ENCODE assay signal across 15 cellular contexts in the genomic region with DNA sequence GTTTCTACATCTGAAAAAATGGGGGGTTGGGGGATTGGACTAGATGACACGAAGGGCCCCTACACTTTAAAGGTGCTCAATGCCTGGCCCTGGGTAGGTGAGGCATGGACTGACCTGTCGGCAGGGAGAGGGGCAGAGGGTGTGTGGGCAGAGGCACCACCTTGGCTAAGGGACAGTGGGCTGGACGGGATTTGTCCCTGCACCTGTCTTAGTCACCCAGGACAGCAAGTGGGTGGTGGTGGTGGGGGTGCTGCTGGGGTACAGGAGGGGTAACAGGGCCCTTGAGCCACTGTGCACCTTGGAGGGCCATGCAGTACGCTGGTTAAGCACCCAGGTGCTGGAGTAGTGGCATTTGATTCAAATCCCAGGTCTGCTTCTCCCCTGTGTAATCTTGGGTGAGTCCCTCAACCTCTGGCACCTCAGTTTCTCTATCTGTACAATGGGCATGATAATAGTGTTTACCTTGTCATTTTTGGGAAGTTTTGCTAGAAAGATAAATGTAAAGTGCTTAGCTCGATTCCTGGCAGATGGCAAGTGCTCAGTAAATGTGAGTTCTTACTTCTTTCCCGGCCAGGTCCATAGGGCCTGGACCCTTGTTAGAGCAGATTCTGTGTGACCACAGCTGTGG. TPM values are rescaled to one million over a fixed set of nuclear protein-coding genes. Genes with fewer than 3 reads are reported as not detected.
DNase-seq lines count a peak whose midpoint lies in the region; ATAC-seq and TF ChIP-seq lines count a peak whose summit lies in the region.
"Had no signal": no experiment of that assay in that cellular context is flagged by ENCODE, and none has a peak within 500 bp of the region (broad histone marks: within the 10 kb centered on the region; RNA-seq: fewer than 3 reads in every experiment).

No MANE protein-coding gene starts in this region.

- no peaks in the 10 kb centered on the region for H3K27me3 ChIP-seq in right atrium auricular region
- no peaks in the 10 kb centered on the region for H3K27me3 ChIP-seq in body of pancreas
- peaks cover 14% of the 10 kb centered on the region for H3K27me3 ChIP-seq in osteoblast (ENCODE audit: insufficient read depth, low read length)
- H3K27me3 ChIP-seq in lower lobe of right lung (ENCODE audit: low read depth): peaks cover 10% of the 10 kb centered on the region
- H3K27me3 ChIP-seq: BLaER1 had no signal

- no peaks in the 10 kb centered on the region for H3K9me3 ChIP-seq in right atrium auricular region
- no peaks in the 10 kb centered on the region for H3K9me3 ChIP-seq in body of pancreas
- H3K9me3 ChIP-seq in osteoblast (ENCODE audit: low read depth, low read length): no peaks in the 10 kb centered on the region
- no peaks in the 10 kb centered on the region for H3K9me3 ChIP-seq in lower lobe of right lung
- H3K9me3 ChIP-seq: BLaER1, HAP-1 had no signal

- H2AFZ ChIP-seq in osteoblast (ENCODE audit: low read length): no peak overlapping the region

- DNase-seq in right atrium auricular region (ENCODE audit: low spot score) (no peak), left cardiac atrium (no peak), body of pancreas (no peak), osteoblast (ENCODE audit: insufficient read length, low spot score, missing footprints) (peak; percentile 42), NCI-H2107 (lab: John Stamatoyannopoulos, UW) (no peak), lower lobe of right lung (no peak), D341Med (ENCODE audit: low spot score) (no peak)
- DNase-seq: 8988T; AML-193; CD8-positive, alpha-beta memory T cell; DMS 273 treated with DMSO at 0.1 percent for 48 hours; HFFc6 had no signal

- H3K4me3 ChIP-seq in right atrium auricular region (no peak overlapping the region), body of pancreas (no peak overlapping the region), osteoblast (ENCODE audit: insufficient read depth, low read length) (no peak overlapping the region), lower lobe of right lung (no peak overlapping the region)
- H3K4me3 ChIP-seq: BLaER1, HAP-1 had no signal

- WGBS in body of pancreas, 2 donors: 28 to 35% methylated on average over 5 of the region's 6 CpGs

- intact Hi-C loops in left cardiac atrium (cut with DNase I): loop anchor here (5.0 kb wide), 2 partner anchors 33 to 77 kb away; no protein-coding TSS in a partner anchor
- intact Hi-C loops in body of pancreas (cut with DNase I): no loop called here
- intact Hi-C loops in lower lobe of right lung (cut with DNase I): no loop called here

- ATAC-seq in left cardiac atrium: no peak
- ATAC-seq in body of pancreas: no peak
- no peak for ATAC-seq in lower lobe of right lung

- H3K4me1 ChIP-seq in right atrium auricular region: peaks cover 3 to 46% of the 10 kb centered on the region in 2 donors
- peaks cover 84% of the 10 kb centered on the region for H3K4me1 ChIP-seq in body of pancreas
- H3K4me1 ChIP-seq in osteoblast (ENCODE audit: insufficient read depth, low read length): no peaks in the 10 kb centered on the region
- peaks cover 7% of the 10 kb centered on the region for H3K4me1 ChIP-seq in lower lobe of right lung
- H3K4me1 ChIP-seq: HAP-1 had no signal

- peak overlapping the region; percentile 58 to 76 for H3K27ac ChIP-seq in right atrium auricular region
- peak overlapping the region; percentile 85 to 91 (median 88) for H3K27ac ChIP-seq in body of pancreas
- H3K27ac ChIP-seq in osteoblast (ENCODE audit: low read depth, low read length): no peak overlapping the region
- no peak overlapping the region for H3K27ac ChIP-seq in lower lobe of right lung
- H3K27ac ChIP-seq: BLaER1, HL-60 had no signal

- H3K79me2 ChIP-seq in osteoblast (ENCODE audit: insufficient read depth, low read length): no peaks in the 10 kb centered on the region

- H3K36me3 ChIP-seq in right atrium auricular region (no peaks in the 10 kb centered on the region), body of pancreas (replicated peaks in 1 of 2; ENCODE audit: insufficient read depth in 1 of 2, low read depth in 2 of 2) (no peaks in the 10 kb centered on the region), osteoblast (ENCODE audit: insufficient read depth, low read length) (no peaks in the 10 kb centered on the region), lower lobe of right lung (no peaks in the 10 kb centered on the region)
- H3K36me3 ChIP-seq: BLaER1, HAP-1 had no signal

- TF ChIP-seq POLR2A in body of pancreas (IDR thresholded peaks at IDR 0.05): no peak

- H4K20me1 ChIP-seq in osteoblast (ENCODE audit: insufficient read depth, low read length): no peaks in the 10 kb centered on the region
- H4K20me1 ChIP-seq: BLaER1 had no signal

- no peak overlapping the region for H3K4me2 ChIP-seq in osteoblast (ENCODE audit: insufficient read depth, low read length)

- no peak for TF ChIP-seq CTCF in right atrium auricular region (IDR thresholded peaks at IDR 0.05)
- no peak for TF ChIP-seq CTCF in body of pancreas (IDR thresholded peaks at IDR 0.05)
- no peak for TF ChIP-seq CTCF in osteoblast (IDR thresholded peaks at IDR 0.05; ENCODE audit: extremely low read depth, low read depth, low read length)
- no peak for TF ChIP-seq CTCF in lower lobe of right lung (IDR thresholded peaks at IDR 0.05)

RNA-seq across cellular contexts. Expression of gene SFRP5, which starts 18.1 kb away (rescaled TPM):
- total RNA-seq in right atrium auricular region (100 to 1,000 TPM; 140 to 260 TPM), left cardiac atrium (10 to 100 TPM; 38.9 to 83.6 TPM), body of pancreas (100 to 1,000 TPM; 163 to 226 TPM), osteoblast (not detected in 2 replicates), lower lobe of right lung (0.27 TPM)
- total RNA-seq: CD8-positive, alpha-beta memory T cell; HFFc6 had no signal

RNA-seq across cellular contexts. Expression of gene ZFYVE27, which starts 53.0 kb away (rescaled TPM):
- total RNA-seq in right atrium auricular region (10 to 100 TPM; 14.6 to 16.1 TPM), left cardiac atrium (10 to 100 TPM; 15.7 to 19.5 TPM), body of pancreas (10 to 100 TPM; 14.8 to 32.6 TPM), osteoblast (16.5 and 19.9 TPM in 2 replicates), lower lobe of right lung (28.3 TPM)

RNA-seq across cellular contexts. Expression of gene GOLGA7B, which starts 59.8 kb away (rescaled TPM):
- total RNA-seq in right atrium auricular region: 1 to 10 TPM; 1.3 to 3.2 TPM
- total RNA-seq in left cardiac atrium: 1 to 10 TPM; 2.4 to 3.5 TPM
- 10 to 100 TPM in 1 of 2 donors, 1 to 10 TPM in 1; 9.1 to 12.5 TPM for total RNA-seq in body of pancreas
- total RNA-seq in osteoblast: under 0.01 TPM in 1 of 2 replicates, not detected in the other
- 1.0 TPM for total RNA-seq in lower lobe of right lung
- total RNA-seq: HFFc6 had no signal

Comparison
In these comparisons a context has a peak if more than half of its experiments do, and no peak if none do; other contexts are left out.
1. H3K27ac ChIP-seq: peak in right atrium auricular region (2 of 2) and body of pancreas (4 of 4); none in osteoblast (single experiment) and lower lobe of right lung (single experiment).
2. RNA of gene SFRP5, which starts 18.1 kb away (total RNA-seq): 140 to 260 TPM in right atrium auricular region, 163 to 226 TPM in body of pancreas and 38.9 to 83.6 TPM in left cardiac atrium; 0.27 TPM in lower lobe of right lung (single experiment) and not detected in osteoblast; every median in the first group is over 10 times any median in the second.
3. intact Hi-C loops: an anchor here in left cardiac atrium (5.0 kb wide); none called in body of pancreas and lower lobe of right lung.